ENCODE assay signal across 8 cellular contexts in genomic region chr10:23439452-23439919, GRCh38. TPM values are rescaled to one million over a fixed set of nuclear protein-coding genes. Genes with fewer than 3 reads are reported as not detected.
DNase-seq lines count a peak whose midpoint lies in the region; ATAC-seq and TF ChIP-seq lines count a peak whose summit lies in the region.

No MANE protein-coding gene starts in this region.

- TF ChIP-seq CTCF in hepatocyte (IDR thresholded peaks at IDR 0.05; ENCODE audit: poor library complexity): no peak

- no peak overlapping the region for H3K27ac Mint-ChIP-seq in activated T-cell treated with anti-CD3 and anti-CD28 coated beads, Interleukin-2, amount 50 U/mL, for 72 hours

- peaks cover 2 to 4% of the 10 kb centered on the region in 2 donors for H3K36me3 Mint-ChIP-seq in activated T-cell treated with anti-CD3 and anti-CD28 coated beads, Interleukin-2, amount 50 U/mL, for 72 hours (ENCODE audit: insufficient read depth in 2 of 2)

- H3K36me3 ChIP-seq in hepatocyte (replicated peaks; ENCODE audit: insufficient read depth, low read depth): no peaks in the 10 kb centered on the region

- no peaks in the 10 kb centered on the region for H3K9me2 ChIP-seq in hepatocyte (replicated peaks; ENCODE audit: insufficient read depth)

- DNase-seq in AG08395 (ENCODE audit: low spot score) (peak; percentile 5), hepatocyte (ENCODE audit: low spot score) (no peak), NCI-H345 treated with DMSO at 0.1 percent for 48 hours (lab: John Stamatoyannopoulos, UW; ENCODE audit: unreplicated experiment) (no peak), A172 (ENCODE audit: low spot score) (no peak)
- no peak for DNase-seq in activated T-cell treated with anti-CD3 and anti-CD28 coated beads, Interleukin-2, amount 50 U/mL, for 72 hours
- DNase-seq in stimulated activated CD8-positive, alpha-beta memory T cell treated with anti-CD3 and anti-CD28 coated beads, Interleukin-15, amount 100 ng/mL, for 24 hours (ENCODE audit: low read depth): peak; percentile 17

- H3K4me3 ChIP-seq in hepatocyte: peak overlapping the region; percentile 93

- H4K20me1 ChIP-seq in hepatocyte (ENCODE audit: insufficient read depth, poor library complexity, severe bottlenecking): peaks cover 30% of the 10 kb centered on the region

- H3K9me3 Mint-ChIP-seq in activated T-cell treated with anti-CD3 and anti-CD28 coated beads, Interleukin-2, amount 50 U/mL, for 72 hours: no peaks in the 10 kb centered on the region

- H3K27ac ChIP-seq in hepatocyte: peak overlapping the region; percentile 96

- 0% methylated on average over 21 of the region's 74 CpGs for WGBS in hepatocyte (ENCODE audit: low lambda C conversion rate, missing lambda C conversion rate)

- no peaks in the 10 kb centered on the region for H3K27me3 ChIP-seq in hepatocyte

- peak overlapping the region; percentile 95 for H3K4me2 ChIP-seq in hepatocyte

- peak overlapping the region; percentile 83 for H2AFZ ChIP-seq in hepatocyte

- H3K9me3 ChIP-seq in hepatocyte (ENCODE audit: low read depth): no peaks in the 10 kb centered on the region

- H3K4me3 Mint-ChIP-seq in activated T-cell treated with anti-CD3 and anti-CD28 coated beads, Interleukin-2, amount 50 U/mL, for 72 hours: peak overlapping the region; percentile 79 to 98

- peaks cover 44% of the 10 kb centered on the region for H3K79me2 ChIP-seq in hepatocyte

- peaks cover 43% of the 10 kb centered on the region for H3K4me1 Mint-ChIP-seq in activated T-cell treated with anti-CD3 and anti-CD28 coated beads, Interleukin-2, amount 50 U/mL, for 72 hours (ENCODE audit: low read depth)

- H3K27me3 Mint-ChIP-seq in activated T-cell treated with anti-CD3 and anti-CD28 coated beads, Interleukin-2, amount 50 U/mL, for 72 hours (ENCODE audit: low read depth): no peaks in the 10 kb centered on the region

- peak; percentile 12 for ATAC-seq in GM18868 (IDR thresholded peaks at IDR 0.05; ENCODE audit: unreplicated experiment)
- peak; percentile 3 for ATAC-seq in HG03139 (IDR thresholded peaks at IDR 0.05; ENCODE audit: unreplicated experiment)
- ATAC-seq in activated T-cell treated with anti-CD3 and anti-CD28 coated beads, Interleukin-2, amount 50 U/mL, for 72 hours (replicated peaks in 1 of 2): peak; percentile 8 to 12

- peaks cover 22% of the 10 kb centered on the region for H3K4me1 ChIP-seq in hepatocyte (ENCODE audit: insufficient read depth)

RNA-seq across cellular contexts. Expression of gene OTUD1, which starts 0.6 kb away (rescaled TPM):
- 10 to 100 TPM; 13.3 to 18.4 TPM for total RNA-seq in activated T-cell treated with anti-CD3 and anti-CD28 coated beads, Interleukin-2, amount 50 U/mL, for 72 hours
- total RNA-seq in hepatocyte: 29.0 and 31.7 TPM in 2 replicates
- 34.8 and 38.5 TPM in 2 replicates for polyA plus RNA-seq in hepatocyte
- total RNA-seq in A172 (2014; rRNA removed; shearing (Covaris generic)): 2.3 and 4.7 TPM in 2 replicates

Comparison
In these comparisons a context has a peak if more than half of its experiments do, and no peak if none do; other contexts are left out.
1. DNase-seq: peak in AG08395 (single experiment) and stimulated activated CD8-positive, alpha-beta memory T cell treated with anti-CD3 and anti-CD28 coated beads, Interleukin-15, amount 100 ng/mL, for 24 hours (single experiment); none in activated T-cell treated with anti-CD3 and anti-CD28 coated beads, Interleukin-2, amount 50 U/mL, for 72 hours (0 of 2), hepatocyte (single experiment), NCI-H345 treated with DMSO at 0.1 percent for 48 hours (single experiment) and A172 (single experiment).
2. Peak in every context shown above with its lines, with median percentiles within 50 percentile points of each other: ATAC-seq.